7 cellular contexts compared by ENCODE assay signal in the genomic region with DNA sequence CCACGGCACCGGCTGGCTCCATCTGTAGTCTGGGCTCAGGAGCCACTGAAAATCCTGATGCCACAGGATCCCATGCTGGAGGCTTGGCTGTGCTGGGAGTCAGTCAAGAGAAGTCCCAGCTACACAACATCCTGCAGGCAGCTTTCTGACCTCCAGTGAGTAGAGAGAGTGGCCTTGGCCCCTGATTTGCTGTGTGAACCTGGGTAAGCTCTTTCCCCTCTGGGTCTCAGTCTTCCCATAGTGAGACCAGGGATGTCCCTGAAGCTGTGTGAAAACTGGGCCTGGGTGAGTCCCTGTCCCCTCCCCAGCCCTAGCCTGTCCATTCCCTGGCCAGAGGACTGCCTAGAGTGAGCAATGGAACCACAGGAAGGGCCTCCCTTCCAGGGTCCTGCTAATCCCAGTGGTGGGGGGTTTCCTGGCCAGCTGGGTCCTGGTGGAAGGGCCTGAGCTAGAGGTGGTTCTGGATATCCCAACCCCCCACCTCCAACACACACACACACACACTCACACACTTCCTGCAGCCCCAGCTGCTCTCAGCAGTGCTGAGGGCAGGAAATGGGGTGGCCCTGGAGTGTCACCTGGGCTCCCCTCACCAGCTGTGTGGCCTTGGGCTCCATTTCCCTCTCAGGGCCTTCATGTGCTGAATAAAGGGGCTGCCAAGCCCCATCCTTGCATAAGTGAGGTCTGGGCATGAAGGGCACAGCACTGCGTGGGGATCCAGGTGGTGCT. TPM values are rescaled to one million over a fixed set of nuclear protein-coding genes. Genes with fewer than 3 reads are reported as not detected.
DNase-seq lines count a peak whose midpoint lies in the region; ATAC-seq and TF ChIP-seq lines count a peak whose summit lies in the region.
"Not testable (repeated sequence)": the region's sequence is repeated elsewhere in the genome, so short reads cannot be mapped to it uniquely, and the experiment has no call there.

No MANE protein-coding gene starts in this region.

- not testable (repeated sequence) for H3K27me3 Mint-ChIP-seq in activated CD8-positive, alpha-beta memory T cell treated with anti-CD3 and anti-CD28 coated beads, Interleukin-2, amount 10 ng/mL, durations not matched to agents 7 days and 5 days; chondrocyte (ENCODE audit: low read depth); naive thymus-derived CD8-positive, alpha-beta T cell

- H3K4me1 Mint-ChIP-seq in activated CD8-positive, alpha-beta memory T cell treated with anti-CD3 and anti-CD28 coated beads, Interleukin-2, amount 10 ng/mL, durations not matched to agents 7 days and 5 days; chondrocyte (ENCODE audit: low read depth): not testable (repeated sequence)
- peaks cover 0 to 10% (median 10%) of the 10 kb centered on the region in 4 donors for H3K4me1 Mint-ChIP-seq in naive thymus-derived CD8-positive, alpha-beta T cell

- peak; percentile 63 for ATAC-seq in GM18519 (IDR thresholded peaks at IDR 0.05; ENCODE audit: low FRiP score, unreplicated experiment)
- ATAC-seq in GM21447 (IDR thresholded peaks at IDR 0.05; ENCODE audit: unreplicated experiment): peak; percentile 76
- ATAC-seq in HG02885 (IDR thresholded peaks at IDR 0.05; ENCODE audit: poor library complexity, unreplicated experiment): peak; percentile 61
- ATAC-seq in HG03354 (IDR thresholded peaks at IDR 0.05; ENCODE audit: poor library complexity, severe bottlenecking, unreplicated experiment): peak; percentile 90
- ATAC-seq in activated CD8-positive, alpha-beta memory T cell treated with anti-CD3 and anti-CD28 coated beads, Interleukin-2, amount 10 ng/mL, durations not matched to agents 7 days and 5 days: peak; percentile 91
- peak; percentile 87 to 99 for ATAC-seq in naive thymus-derived CD8-positive, alpha-beta T cell

- CTCF ChIA-PET in activated CD8-positive, alpha-beta memory T cell treated with anti-CD3 and anti-CD28 coated beads, Interleukin-2, amount 10 ng/mL, durations not matched to agents 7 days and 5 days (lab: Charles Lee): not testable (repeated sequence)

- H3K9me3 Mint-ChIP-seq in activated CD8-positive, alpha-beta memory T cell treated with anti-CD3 and anti-CD28 coated beads, Interleukin-2, amount 10 ng/mL, durations not matched to agents 7 days and 5 days (ENCODE audit: low read depth); chondrocyte (ENCODE audit: low read depth); naive thymus-derived CD8-positive, alpha-beta T cell: not testable (repeated sequence)

- H3K27ac Mint-ChIP-seq in activated CD8-positive, alpha-beta memory T cell treated with anti-CD3 and anti-CD28 coated beads, Interleukin-2, amount 10 ng/mL, durations not matched to agents 7 days and 5 days; chondrocyte (ENCODE audit: unreplicated experiment): not testable (repeated sequence)
- peak overlapping the region in 1 of 10 donors; percentile 46 for H3K27ac Mint-ChIP-seq in naive thymus-derived CD8-positive, alpha-beta T cell

- TF ChIP-seq CTCF in chondrocyte (IDR thresholded peaks at IDR 0.05): not testable (repeated sequence)

- not testable (repeated sequence) for H3K36me3 Mint-ChIP-seq in activated CD8-positive, alpha-beta memory T cell treated with anti-CD3 and anti-CD28 coated beads, Interleukin-2, amount 10 ng/mL, durations not matched to agents 7 days and 5 days; chondrocyte (ENCODE audit: low read depth); naive thymus-derived CD8-positive, alpha-beta T cell

- DNase-seq in activated CD8-positive, alpha-beta memory T cell treated with anti-CD3 and anti-CD28 coated beads, Interleukin-2, amount 10 ng/mL, durations not matched to agents 7 days and 5 days: peak; percentile 53
- peak; percentile 6 for DNase-seq in chondrocyte (ENCODE audit: low spot score)
- DNase-seq in naive thymus-derived CD8-positive, alpha-beta T cell: peak in 3 of 10 donors; percentile 39 to 67 (median 43)

- not testable (repeated sequence) for H3K4me3 Mint-ChIP-seq in activated CD8-positive, alpha-beta memory T cell treated with anti-CD3 and anti-CD28 coated beads, Interleukin-2, amount 10 ng/mL, durations not matched to agents 7 days and 5 days; chondrocyte (ENCODE audit: unreplicated experiment); naive thymus-derived CD8-positive, alpha-beta T cell

- POLR2A ChIA-PET in naive thymus-derived CD8-positive, alpha-beta T cell (lab: Charles Lee): not testable (repeated sequence)

RNA-seq across cellular contexts. Expression of a gene that starts 17.5 kb away (rescaled TPM):
- 1 to 10 TPM in 1 of 2 experiments, under 1 TPM in 1; 0.91 to 2.2 TPM for total RNA-seq in activated CD8-positive, alpha-beta memory T cell treated with anti-CD3 and anti-CD28 coated beads, Interleukin-2, amount 10 ng/mL, durations not matched to agents 7 days and 5 days
- 1.2 to 2.4 TPM (median 2.0 TPM) in 3 replicates for total RNA-seq in chondrocyte
- 1 to 10 TPM; 3.8 to 4.7 TPM for total RNA-seq in naive thymus-derived CD8-positive, alpha-beta T cell
- polyA plus RNA-seq in naive thymus-derived CD8-positive, alpha-beta T cell: under 1 TPM in 2 of 3 donors, not detected in 1; 0.05 to 0.30 TPM
